ENCODE assay signal across 17 cellular contexts in the genomic region with DNA sequence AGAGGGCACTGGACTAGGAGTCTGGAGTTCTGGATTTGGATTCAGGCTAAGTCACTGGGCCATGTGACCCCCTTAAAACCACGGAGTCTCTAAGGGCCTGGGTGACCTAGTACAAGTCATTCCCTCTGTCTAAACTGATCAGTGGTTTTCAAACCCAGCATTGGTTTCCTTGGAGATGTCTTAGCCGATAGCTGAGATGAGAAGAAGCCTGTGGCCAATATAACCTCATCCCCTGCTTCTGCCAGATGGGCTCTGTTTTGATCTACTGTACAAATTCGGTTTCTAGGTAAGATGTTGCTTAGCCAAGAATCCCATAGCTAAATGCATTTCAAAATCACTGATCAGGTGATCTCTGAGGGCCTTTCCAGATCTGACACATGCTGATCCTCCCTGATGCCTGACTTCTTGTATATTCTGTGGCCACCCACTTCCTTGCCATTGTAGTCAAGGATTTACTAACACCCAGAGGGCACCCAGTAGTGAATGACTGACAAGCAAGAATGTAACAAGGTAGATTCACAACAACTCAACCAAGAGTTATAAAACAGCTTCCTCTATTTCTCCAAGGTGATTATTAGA. TPM values are rescaled to one million over a fixed set of nuclear protein-coding genes. Genes with fewer than 3 reads are reported as not detected.
DNase-seq lines count a peak whose midpoint lies in the region; ATAC-seq and TF ChIP-seq lines count a peak whose summit lies in the region.
"Had no signal": no experiment of that assay in that cellular context is flagged by ENCODE, and none has a peak within 500 bp of the region (broad histone marks: within the 10 kb centered on the region; RNA-seq: fewer than 3 reads in every experiment).

No MANE protein-coding gene starts in this region.

- H3K27me3 Mint-ChIP-seq in activated CD4-positive, alpha-beta T cell treated with anti-CD3 and anti-CD28 coated beads, Interleukin-2, amount 10 ng/mL, durations not matched to agents 24 days and 14 days: no peaks in the 10 kb centered on the region

- intact Hi-C loops in activated CD4-positive, alpha-beta T cell treated with anti-CD3 and anti-CD28 coated beads, Interleukin-2, amount 10 ng/mL, durations not matched to agents 24 days and 14 days (cut with micrococcal nuclease): no loop called here

- TF ChIP-seq POLR2A in suprapubic skin (IDR thresholded peaks at IDR 0.05): no peak

- H3K36me3 ChIP-seq in suprapubic skin: no peaks in the 10 kb centered on the region

- no peak overlapping the region for H3K4me3 Mint-ChIP-seq in activated CD4-positive, alpha-beta T cell treated with anti-CD3 and anti-CD28 coated beads, Interleukin-2, amount 10 ng/mL, durations not matched to agents 24 days and 14 days
- H3K4me3 Mint-ChIP-seq: naive thymus-derived CD4-positive, alpha-beta T cell had no signal

- no peak for ATAC-seq in HG03159 (IDR thresholded peaks at IDR 0.05; ENCODE audit: unreplicated experiment)
- ATAC-seq: naive thymus-derived CD4-positive, alpha-beta T cell had no signal

- H3K9me3 ChIP-seq in suprapubic skin: no peaks in the 10 kb centered on the region
- H3K9me3 ChIP-seq: lower lobe of right lung, testis had no signal

- TF ChIP-seq EP300 in suprapubic skin (IDR thresholded peaks at IDR 0.05): no peak

- peaks cover 25% of the 10 kb centered on the region for H3K4me1 Mint-ChIP-seq in activated CD4-positive, alpha-beta T cell treated with anti-CD3 and anti-CD28 coated beads, Interleukin-2, amount 10 ng/mL, durations not matched to agents 24 days and 14 days

- H3K4me3 ChIP-seq in epithelial cell of esophagus (ENCODE audit: low read length) (no peak overlapping the region), suprapubic skin (no peak overlapping the region)
- H3K4me3 ChIP-seq: lower lobe of right lung, testis had no signal

- peaks cover 36% of the 10 kb centered on the region for H3K4me1 ChIP-seq in suprapubic skin

- no peaks in the 10 kb centered on the region for H3K27me3 ChIP-seq in suprapubic skin
- H3K27me3 ChIP-seq: testis had no signal

- DNase-seq in activated CD4-positive, alpha-beta T cell treated with anti-CD3 and anti-CD28 coated beads, Interleukin-2, amount 10 ng/mL, durations not matched to agents 24 days and 14 days: peak; percentile 61
- DNase-seq in activated CD4-positive, alpha-beta T cell treated with anti-CD3 and anti-CD28 coated beads for 4 hours: no peak
- DNase-seq in NCI-H226: peak; percentile 52
- DNase-seq in epithelial cell of esophagus (ENCODE audit: low read depth): peak; percentile 90
- no peak for DNase-seq in suprapubic skin (ENCODE audit: low spot score in 2 of 2)
- DNase-seq in islet precursor cell: no peak
- DNase-seq in NCI-H526 treated with DMSO at 0.1 percent for 48 hours (lab: John Stamatoyannopoulos, UW): no peak
- DNase-seq: 8988T; activated CD8-positive, alpha-beta memory T cell treated with anti-CD3 and anti-CD28 coated beads for 24 hours; activated gamma-delta T cell; foreskin melanocyte; lower lobe of right lung; MM.1S; naive thymus-derived CD4-positive, alpha-beta T cell; NCI-H187; testis had no signal

- peak overlapping the region; percentile 42 for H3K27ac Mint-ChIP-seq in activated CD4-positive, alpha-beta T cell treated with anti-CD3 and anti-CD28 coated beads, Interleukin-2, amount 10 ng/mL, durations not matched to agents 24 days and 14 days

- H3K36me3 Mint-ChIP-seq in activated CD4-positive, alpha-beta T cell treated with anti-CD3 and anti-CD28 coated beads, Interleukin-2, amount 10 ng/mL, durations not matched to agents 24 days and 14 days (ENCODE audit: low read depth): no peaks in the 10 kb centered on the region
- H3K36me3 Mint-ChIP-seq: naive thymus-derived CD4-positive, alpha-beta T cell had no signal

- peak overlapping the region; percentile 70 for H3K27ac ChIP-seq in suprapubic skin
- H3K27ac ChIP-seq: testis had no signal

- 56% methylated on average over 3 of the region's 3 CpGs for WGBS in suprapubic skin

- TF ChIP-seq CTCF in epithelial cell of esophagus (IDR thresholded peaks at IDR 0.05; ENCODE audit: insufficient read depth, low read depth, low read length, missing control alignments) (no peak), suprapubic skin (IDR thresholded peaks at IDR 0.05) (no peak)

- H3K9me3 Mint-ChIP-seq in activated CD4-positive, alpha-beta T cell treated with anti-CD3 and anti-CD28 coated beads, Interleukin-2, amount 10 ng/mL, durations not matched to agents 24 days and 14 days: no peaks in the 10 kb centered on the region

RNA-seq across cellular contexts. Expression of a gene that starts 53.1 kb away (rescaled TPM):
- 8.6 and 9.3 TPM in 2 replicates for total RNA-seq in activated CD4-positive, alpha-beta T cell treated with anti-CD3 and anti-CD28 coated beads, Interleukin-2, amount 10 ng/mL, durations not matched to agents 24 days and 14 days
- total RNA-seq in suprapubic skin: 10 to 100 TPM; 20.6 to 26.0 (median 23.1) TPM

Comparison
In these comparisons a context has a peak if more than half of its experiments do, and no peak if none do; other contexts are left out.
1. DNase-seq: peak in activated CD4-positive, alpha-beta T cell treated with anti-CD3 and anti-CD28 coated beads, Interleukin-2, amount 10 ng/mL, durations not matched to agents 24 days and 14 days (single experiment), NCI-H226 (single experiment) and epithelial cell of esophagus (single experiment); none in activated CD4-positive, alpha-beta T cell treated with anti-CD3 and anti-CD28 coated beads for 4 hours (0 of 2), suprapubic skin (0 of 2), islet precursor cell (single experiment) and NCI-H526 treated with DMSO at 0.1 percent for 48 hours (single experiment).